ENCODE assay signal across 8 cellular contexts in the genomic region with DNA sequence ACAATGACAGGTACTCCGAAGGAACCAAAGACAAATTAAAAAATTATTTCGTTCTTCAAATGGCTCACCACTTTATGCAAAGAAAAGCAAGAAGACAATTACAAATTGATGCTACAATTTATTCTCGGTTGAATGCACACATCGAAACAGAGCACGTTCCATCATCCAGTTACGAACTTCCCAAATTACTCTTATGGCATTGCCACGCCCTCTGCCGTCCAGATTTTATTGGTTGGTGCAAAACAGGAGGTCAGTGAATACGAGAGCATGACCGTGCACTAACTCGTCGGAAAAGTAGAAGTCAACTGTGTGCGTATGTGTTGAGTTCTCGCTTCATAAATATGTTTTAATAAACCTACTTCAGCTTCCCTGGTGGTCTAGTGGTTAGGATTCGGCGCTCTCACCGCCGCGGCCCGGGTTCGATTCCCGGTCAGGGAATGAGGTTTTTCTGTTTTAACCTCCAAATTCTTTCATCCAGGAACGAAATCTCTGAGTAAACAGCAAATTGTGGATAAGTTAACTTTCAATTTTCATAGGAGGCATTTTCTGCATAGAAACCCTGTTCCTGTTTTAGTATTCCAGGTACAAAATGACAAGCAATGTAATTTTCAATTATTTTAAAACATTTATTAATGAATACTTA. TPM values are rescaled to one million over a fixed set of nuclear protein-coding genes. Genes with fewer than 3 reads are reported as not detected.
A peak's percentile ranks its signal among the peaks of the same experiment; 100 is the strongest.
DNase-seq lines count a peak whose midpoint lies in the region; ATAC-seq and TF ChIP-seq lines count a peak whose summit lies in the region.

No MANE protein-coding gene starts in this region.

- H3K36me3 Mint-ChIP-seq in activated T-helper 1 cell treated with anti-CD3 and anti-CD28 coated beads, Interleukin-12 subunit alpha, Interleukin-12 subunit beta, Interleukin-2, Interleukin-4 antibody, amounts not matched to agents 30 ng/mL and 10 ng/mL and 1 ng/mL, durations not matched to agents 14 hours and 24 hours and 36 hours (ENCODE audit: low read depth) = no peaks in the 10 kb centered on the region
- peaks cover 0 to 6% (median 3%) of the 10 kb centered on the region in 5 donors for H3K36me3 Mint-ChIP-seq in naive thymus-derived CD4-positive, alpha-beta T cell
- no peaks in the 10 kb centered on the region for H3K36me3 Mint-ChIP-seq in stimulated activated memory B cell treated with anti-CD40 and anti-IgM and Interleukin-4, amounts not matched to agents 10 μg/mL and 1 μg/mL and 100 μg/mL, for 72 hours

- peak overlapping the region; percentile 95 for H3K27ac Mint-ChIP-seq in activated T-helper 1 cell treated with anti-CD3 and anti-CD28 coated beads, Interleukin-12 subunit alpha, Interleukin-12 subunit beta, Interleukin-2, Interleukin-4 antibody, amounts not matched to agents 30 ng/mL and 10 ng/mL and 1 ng/mL, durations not matched to agents 14 hours and 24 hours and 36 hours
- peak overlapping the region; percentile 87 to 100 (median 99) for H3K27ac Mint-ChIP-seq in naive thymus-derived CD4-positive, alpha-beta T cell
- H3K27ac Mint-ChIP-seq in stimulated activated memory B cell treated with anti-CD40 and anti-IgM and Interleukin-4, amounts not matched to agents 10 μg/mL and 1 μg/mL and 100 μg/mL, for 72 hours = peak overlapping the region; percentile 82

- no peaks in the 10 kb centered on the region for H3K4me1 ChIP-seq in BE2C
- peaks cover 7 to 18% of the 10 kb centered on the region in 2 donors for H3K4me1 ChIP-seq in naive thymus-derived CD4-positive, alpha-beta T cell (ENCODE audit: control insufficient read depth in 2 of 2, insufficient read depth in 2 of 2, low read length in 2 of 2)

- CTCF ChIA-PET in naive thymus-derived CD4-positive, alpha-beta T cell (lab: Charles Lee) = interaction anchor here (0.7 to 5.4 kb wide), 3 partner anchors 35 to 144 kb away, joined by 5 to 23 read pairs (median 7); no protein-coding TSS in a partner anchor

- peak; percentile 41 for ATAC-seq in GM21367 (IDR thresholded peaks at IDR 0.05; ENCODE audit: unreplicated experiment)
- ATAC-seq in naive thymus-derived CD4-positive, alpha-beta T cell = peak; percentile 81
- peak; percentile 80 for ATAC-seq in stimulated activated memory B cell treated with anti-CD40 and anti-IgM and Interleukin-4, amounts not matched to agents 10 μg/mL and 1 μg/mL and 100 μg/mL, for 72 hours

- POLR2A ChIA-PET in naive thymus-derived CD4-positive, alpha-beta T cell (lab: Charles Lee) = interaction anchor here (0.6 to 2.1 kb wide), 8 partner anchors 12 to 144 kb away, joined by 3 to 9 read pairs (median 4); no protein-coding TSS in a partner anchor

- peaks cover 22% of the 10 kb centered on the region for H3K27me3 Mint-ChIP-seq in activated T-helper 1 cell treated with anti-CD3 and anti-CD28 coated beads, Interleukin-12 subunit alpha, Interleukin-12 subunit beta, Interleukin-2, Interleukin-4 antibody, amounts not matched to agents 30 ng/mL and 10 ng/mL and 1 ng/mL, durations not matched to agents 14 hours and 24 hours and 36 hours (ENCODE audit: insufficient read depth)
- peaks cover 14 to 61% (median 36%) of the 10 kb centered on the region in 5 donors for H3K27me3 Mint-ChIP-seq in naive thymus-derived CD4-positive, alpha-beta T cell
- H3K27me3 Mint-ChIP-seq in stimulated activated memory B cell treated with anti-CD40 and anti-IgM and Interleukin-4, amounts not matched to agents 10 μg/mL and 1 μg/mL and 100 μg/mL, for 72 hours = peaks cover 52% of the 10 kb centered on the region

- H3K27me3 ChIP-seq in BE2C = no peaks in the 10 kb centered on the region
- H3K27me3 ChIP-seq in naive thymus-derived CD4-positive, alpha-beta T cell (ENCODE audit: control insufficient read depth in 2 of 2, insufficient read depth in 2 of 2, low read length in 2 of 2) = no peaks in the 10 kb centered on the region

- intact Hi-C loops in activated T-helper 1 cell treated with anti-CD3 and anti-CD28 coated beads, Interleukin-12 subunit alpha, Interleukin-12 subunit beta, Interleukin-2, Interleukin-4 antibody, amounts not matched to agents 30 ng/mL and 10 ng/mL and 1 ng/mL, durations not matched to agents 14 hours and 24 hours and 36 hours (cut with micrococcal nuclease) = loop anchor here (1.0 to 10.0 kb wide), 11 partner anchors 29 to 1295 kb away; no protein-coding TSS in a partner anchor
- intact Hi-C loops in naive thymus-derived CD4-positive, alpha-beta T cell (cut with micrococcal nuclease) = loop anchor here (1.0 to 10.0 kb wide), 20 partner anchors 7 to 1503 kb away; a partner anchor contains a TSS

- H3K36me3 ChIP-seq in BE2C = no peaks in the 10 kb centered on the region
- no peaks in the 10 kb centered on the region for H3K36me3 ChIP-seq in naive thymus-derived CD4-positive, alpha-beta T cell (ENCODE audit: control insufficient read depth in 2 of 3, insufficient read depth in 3 of 3, low read length in 3 of 3)

- peak overlapping the region; percentile 47 for H3K27ac ChIP-seq in naive thymus-derived CD4-positive, alpha-beta T cell (ENCODE audit: low read depth, low read length)

- DNase-seq in BE2C (peak; percentile 75), KBM-7 (peak; percentile 97), RKO (ENCODE audit: low spot score) (peak; percentile 93), fibroblast of mammary gland (ENCODE audit: low read depth) (peak; percentile 90)
- peak; percentile 59 for DNase-seq in activated T-helper 1 cell treated with anti-CD3 and anti-CD28 coated beads, Interleukin-12 subunit alpha, Interleukin-12 subunit beta, Interleukin-2, Interleukin-4 antibody, amounts not matched to agents 30 ng/mL and 10 ng/mL and 1 ng/mL, durations not matched to agents 14 hours and 24 hours and 36 hours (ENCODE audit: low spot score)
- peak; percentile 48 to 89 (median 86) for DNase-seq in naive thymus-derived CD4-positive, alpha-beta T cell

- H3K4me3 Mint-ChIP-seq in activated T-helper 1 cell treated with anti-CD3 and anti-CD28 coated beads, Interleukin-12 subunit alpha, Interleukin-12 subunit beta, Interleukin-2, Interleukin-4 antibody, amounts not matched to agents 30 ng/mL and 10 ng/mL and 1 ng/mL, durations not matched to agents 14 hours and 24 hours and 36 hours = peak overlapping the region; percentile 90
- H3K4me3 Mint-ChIP-seq in naive thymus-derived CD4-positive, alpha-beta T cell = peak overlapping the region; percentile 85 to 100 (median 92)
- H3K4me3 Mint-ChIP-seq in stimulated activated memory B cell treated with anti-CD40 and anti-IgM and Interleukin-4, amounts not matched to agents 10 μg/mL and 1 μg/mL and 100 μg/mL, for 72 hours = peak overlapping the region; percentile 76

- H3K4me3 ChIP-seq in BE2C (ENCODE audit: low read depth, low read length) (peak overlapping the region; percentile 63), fibroblast of mammary gland (ENCODE audit: control insufficient read depth, low read depth, low read length) (peak overlapping the region; percentile 84)
- H3K4me3 ChIP-seq in naive thymus-derived CD4-positive, alpha-beta T cell (ENCODE audit: low read length) = peak overlapping the region; percentile 99

- peaks cover 59% of the 10 kb centered on the region for H3K4me1 Mint-ChIP-seq in activated T-helper 1 cell treated with anti-CD3 and anti-CD28 coated beads, Interleukin-12 subunit alpha, Interleukin-12 subunit beta, Interleukin-2, Interleukin-4 antibody, amounts not matched to agents 30 ng/mL and 10 ng/mL and 1 ng/mL, durations not matched to agents 14 hours and 24 hours and 36 hours (ENCODE audit: low read depth)
- H3K4me1 Mint-ChIP-seq in naive thymus-derived CD4-positive, alpha-beta T cell = peaks cover 30 to 80% (median 66%) of the 10 kb centered on the region in 7 donors
- peaks cover 58% of the 10 kb centered on the region for H3K4me1 Mint-ChIP-seq in stimulated activated memory B cell treated with anti-CD40 and anti-IgM and Interleukin-4, amounts not matched to agents 10 μg/mL and 1 μg/mL and 100 μg/mL, for 72 hours

- H3K9me3 Mint-ChIP-seq in activated T-helper 1 cell treated with anti-CD3 and anti-CD28 coated beads, Interleukin-12 subunit alpha, Interleukin-12 subunit beta, Interleukin-2, Interleukin-4 antibody, amounts not matched to agents 30 ng/mL and 10 ng/mL and 1 ng/mL, durations not matched to agents 14 hours and 24 hours and 36 hours = no peaks in the 10 kb centered on the region
- H3K9me3 Mint-ChIP-seq in naive thymus-derived CD4-positive, alpha-beta T cell = peaks cover 0 to 15% (median 3%) of the 10 kb centered on the region in 11 donors
- H3K9me3 Mint-ChIP-seq in stimulated activated memory B cell treated with anti-CD40 and anti-IgM and Interleukin-4, amounts not matched to agents 10 μg/mL and 1 μg/mL and 100 μg/mL, for 72 hours = peaks cover 8% of the 10 kb centered on the region

- TF ChIP-seq CTCF in BE2C (IDR thresholded peaks at IDR 0.05; ENCODE audit: low read depth, low read length) = no peak
- TF ChIP-seq CTCF in fibroblast of mammary gland (conservative IDR thresholded peaks at IDR 0.05; ENCODE audit: control insufficient read depth, insufficient read depth, low read depth, low read length) = no peak

- no peaks in the 10 kb centered on the region for H3K9me3 ChIP-seq in BE2C
- H3K9me3 ChIP-seq in naive thymus-derived CD4-positive, alpha-beta T cell (ENCODE audit: control insufficient read depth in 2 of 3, low read length in 3 of 3) = no peaks in the 10 kb centered on the region

- in situ Hi-C loops in KBM-7 (cut with MboI; ENCODE audit: low pct_unique_long_range_greater_than_20kb, low sequenced_read_pairs) = loop anchor here (25.0 kb wide), 1 partner anchor 295 kb away; no protein-coding TSS in a partner anchor

RNA-seq across cellular contexts. Expression of a gene that starts 23.2 kb away (rescaled TPM):
- polyA plus RNA-seq in BE2C (2012; ENCODE audit: insufficient read depth, insufficient read length, low read depth) = not detected
- total RNA-seq in activated T-helper 1 cell treated with anti-CD3 and anti-CD28 coated beads, Interleukin-12 subunit alpha, Interleukin-12 subunit beta, Interleukin-2, Interleukin-4 antibody, amounts not matched to agents 30 ng/mL and 10 ng/mL and 1 ng/mL, durations not matched to agents 14 hours and 24 hours and 36 hours = 0.64 and 0.80 TPM in 2 replicates
- under 1 TPM; 0.22 to 0.73 (median 0.57) TPM for total RNA-seq in naive thymus-derived CD4-positive, alpha-beta T cell
- under 1 TPM; 0.08 to 0.47 TPM for polyA plus RNA-seq in naive thymus-derived CD4-positive, alpha-beta T cell

RNA-seq across cellular contexts. Expression of a gene that starts 58.2 kb away (rescaled TPM):
- 104 TPM for polyA plus RNA-seq in BE2C (2012; ENCODE audit: insufficient read depth, insufficient read length, low read depth)
- 67.2 and 67.4 TPM in 2 replicates for total RNA-seq in activated T-helper 1 cell treated with anti-CD3 and anti-CD28 coated beads, Interleukin-12 subunit alpha, Interleukin-12 subunit beta, Interleukin-2, Interleukin-4 antibody, amounts not matched to agents 30 ng/mL and 10 ng/mL and 1 ng/mL, durations not matched to agents 14 hours and 24 hours and 36 hours
- 10 to 100 TPM; 22.9 to 93.9 (median 67.5) TPM for total RNA-seq in naive thymus-derived CD4-positive, alpha-beta T cell
- 10 to 100 TPM; 53.0 to 82.2 TPM for polyA plus RNA-seq in naive thymus-derived CD4-positive, alpha-beta T cell

Comparison
In these comparisons a context has a peak if more than half of its experiments do, and no peak if none do; other contexts are left out.
1. Peak in every context shown above with its lines: DNase-seq, ATAC-seq, H3K4me3 ChIP-seq and H3K27ac ChIP-seq.